In genomic region chr19:44925114-44925891, GRCh38 we compare ENCODE assay signal across 1 cellular context.
TF ChIP-seq lines count a peak whose summit lies in the region.

No MANE protein-coding gene starts in this region.

TF ChIP-seq in HepG2, 621 proteins besides CTCF, POLR2A, EP300 and RAD21 (continued from another document and continues in another):
- TF ChIP-seq JARID2 (CRISPR knock-in tag; IDR thresholded peaks at IDR 0.05; ENCODE audit: insufficient replicate concordance) (no peak), ZNF761 (CRISPR knock-in tag; conservative IDR thresholded peaks at IDR 0.05) (peak; percentile 83), PTBP1 (IDR thresholded peaks at IDR 0.05; ENCODE audit: low read depth, low read length, poor library complexity, severe bottlenecking) (no peak), ZNF597 (CRISPR knock-in tag; IDR thresholded peaks at IDR 0.05) (no peak), ZNF124 (CRISPR knock-in tag; IDR thresholded peaks at IDR 0.05) (peak; percentile 81; the same call in 1 of the 2 replicates), SMARCC2 (IDR thresholded peaks at IDR 0.05) (no peak), KAT7 (CRISPR knock-in tag; IDR thresholded peaks at IDR 0.05; ENCODE audit: borderline replicate concordance) (peak; percentile 67), FOXK1 (CRISPR knock-in tag; IDR thresholded peaks at IDR 0.05; ENCODE audit: borderline replicate concordance, low read depth) (peak; percentile 97), NFKBIZ (CRISPR knock-in tag; IDR thresholded peaks at IDR 0.05) (peak; percentile 90; the same call in 1 of the 2 replicates), ZNF552 (CRISPR knock-in tag; IDR thresholded peaks at IDR 0.05; ENCODE audit: borderline replicate concordance) (no peak; the same call in 1 of the 2 replicates), RFX1 (IDR thresholded peaks at IDR 0.05) (no peak), ZBTB3 (CRISPR knock-in tag; IDR thresholded peaks at IDR 0.05; ENCODE audit: borderline replicate concordance, low read depth) (no peak; the same call in 1 of the 2 replicates), FIP1L1 (IDR thresholded peaks at IDR 0.05; ENCODE audit: borderline replicate concordance, insufficient read depth, low read depth, low read length) (no peak), ZNF569 (CRISPR knock-in tag; IDR thresholded peaks at IDR 0.05; ENCODE audit: borderline replicate concordance) (0 out of 2 replicates have a peak, but pooled peaks have one; percentile 17), ZMYM4 (CRISPR knock-in tag; IDR thresholded peaks at IDR 0.05) (peak; percentile 83), ARID5B (CRISPR knock-in tag; IDR thresholded peaks at IDR 0.05) (peak; percentile 97), REST (IDR thresholded peaks at IDR 0.05; ENCODE audit: borderline replicate concordance in 1 of 2, low read depth in 1 of 2, low read length in 2 of 2) (peak in 1 of 2 experiments; percentile 74; a peak in 1 of 4 replicates), ZNF672 (CRISPR knock-in tag; IDR thresholded peaks at IDR 0.05) (no peak), ZBTB21 (CRISPR knock-in tag; IDR thresholded peaks at IDR 0.05) (no peak), ZBTB33 (CRISPR knock-in tag; IDR thresholded peaks at IDR 0.05) (peak; percentile 82), SP5 (CRISPR knock-in tag; IDR thresholded peaks at IDR 0.05; ENCODE audit: borderline replicate concordance, low read depth) (peak; percentile 87), NFAT5 (CRISPR knock-in tag; IDR thresholded peaks at IDR 0.05) (peak; percentile 54; the same call in 1 of the 2 replicates), ZNF784 (CRISPR knock-in tag; IDR thresholded peaks at IDR 0.05; ENCODE audit: borderline replicate concordance) (peak; percentile 91), MLXIP (CRISPR knock-in tag; IDR thresholded peaks at IDR 0.05; ENCODE audit: borderline replicate concordance) (peak; percentile 92), ZNF430 (CRISPR knock-in tag; IDR thresholded peaks at IDR 0.05) (peak; percentile 96), XBP1 (CRISPR knock-in tag; IDR thresholded peaks at IDR 0.05) (peak; percentile 67; the same call in 1 of the 2 replicates), ZNF34 (CRISPR knock-in tag; IDR thresholded peaks at IDR 0.05; ENCODE audit: borderline replicate concordance) (peak; percentile 72; the same call in 1 of the 2 replicates), ATF6 (CRISPR knock-in tag; conservative IDR thresholded peaks at IDR 0.05) (peak; percentile 76; the same call in 1 of the 2 replicates), RBM22 (optimal IDR thresholded peaks at IDR 0.05; ENCODE audit: low read length) (no peak), CBFB (CRISPR knock-in tag; IDR thresholded peaks at IDR 0.05) (peak; percentile 95), ZNF160 (CRISPR knock-in tag; IDR thresholded peaks at IDR 0.05) (peak; percentile 82; the same call in 1 of the 2 replicates)
